24 cellular contexts compared by ENCODE assay signal in the genomic region with DNA sequence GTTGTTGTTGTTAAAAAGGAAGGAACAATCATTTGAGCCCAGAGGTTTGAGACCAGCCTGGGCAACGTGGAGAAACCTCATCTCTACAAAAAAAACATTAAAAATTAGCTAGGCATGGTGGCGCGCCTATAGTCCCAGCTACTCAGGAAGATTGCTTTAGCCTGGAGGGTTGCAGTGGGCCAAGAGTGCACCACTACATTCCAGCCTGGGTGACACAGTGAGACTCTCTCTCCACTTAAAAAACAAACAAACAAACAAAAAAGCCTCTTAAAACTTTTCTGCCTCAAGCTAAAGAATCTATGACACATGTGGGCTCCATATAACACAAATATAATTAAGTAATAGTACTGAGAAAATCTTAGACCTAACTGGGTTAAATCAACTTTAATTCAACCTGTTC. TPM values are rescaled to one million over a fixed set of nuclear protein-coding genes. Genes with fewer than 3 reads are reported as not detected.
A peak's percentile ranks its signal among the peaks of the same experiment; 100 is the strongest.
DNase-seq lines count a peak whose midpoint lies in the region; ATAC-seq and TF ChIP-seq lines count a peak whose summit lies in the region.
"Had no signal": no experiment of that assay in that cellular context is flagged by ENCODE, and none has a peak within 500 bp of the region (broad histone marks: within the 10 kb centered on the region; RNA-seq: fewer than 3 reads in every experiment).

No MANE protein-coding gene starts in this region.

- H3K4me3 ChIP-seq in GM23248 (no peak overlapping the region), esophagus squamous epithelium (no peak overlapping the region), skeletal muscle satellite cell (ENCODE audit: low read length) (no peak overlapping the region), lower leg skin (ENCODE audit: low read depth, poor library complexity, severe bottlenecking) (no peak overlapping the region)
- H3K4me3 ChIP-seq: MG63 had no signal

- no peak for TF ChIP-seq CTCF in esophagus squamous epithelium (IDR thresholded peaks at IDR 0.05)
- no peak for TF ChIP-seq CTCF in lower leg skin (IDR thresholded peaks at IDR 0.05)
- no peak for TF ChIP-seq CTCF in omental fat pad (IDR thresholded peaks at IDR 0.05)

- H3K9me2 ChIP-seq in GM23248 (ENCODE audit: insufficient read depth) = no peaks in the 10 kb centered on the region
- H3K9me2 ChIP-seq: SK-N-SH had no signal

- peak overlapping the region; percentile 41 for H3K27ac Mint-ChIP-seq in activated T-cell treated with anti-CD3 and anti-CD28 coated beads, Interleukin-2, amount 50 U/mL, for 72 hours

- H3K27me3 Mint-ChIP-seq in activated T-cell treated with anti-CD3 and anti-CD28 coated beads, Interleukin-2, amount 50 U/mL, for 72 hours (ENCODE audit: low read depth) = no peaks in the 10 kb centered on the region
- H3K27me3 Mint-ChIP-seq: CD8-positive, alpha-beta memory T cell had no signal

- ATAC-seq in activated T-cell treated with anti-CD3 and anti-CD28 coated beads, Interleukin-2, amount 50 U/mL, for 72 hours (replicated peaks in 1 of 2) = no peak
- ATAC-seq in omental fat pad (ENCODE audit: low FRiP score) = no peak
- ATAC-seq: Panc1 had no signal

- peaks cover 18% of the 10 kb centered on the region for H3K4me1 ChIP-seq in GM23248 (ENCODE audit: insufficient read depth)
- H3K4me1 ChIP-seq in esophagus squamous epithelium = peaks cover 0 to 62% (median 7%) of the 10 kb centered on the region in 3 donors
- peaks cover 20% of the 10 kb centered on the region for H3K4me1 ChIP-seq in skeletal muscle satellite cell (ENCODE audit: control insufficient read depth, insufficient read depth, low read length)

- H3K4me2 ChIP-seq in GM23248 (ENCODE audit: unreplicated experiment) = peak overlapping the region; percentile 33
- H3K4me2 ChIP-seq in skeletal muscle satellite cell (ENCODE audit: low read length) = peak overlapping the region; percentile 58
- H3K4me2 ChIP-seq: SK-N-SH had no signal

- H3K4me3 Mint-ChIP-seq in activated T-cell treated with anti-CD3 and anti-CD28 coated beads, Interleukin-2, amount 50 U/mL, for 72 hours = no peak overlapping the region

- DNase-seq in activated T-cell treated with anti-CD3 and anti-CD28 coated beads, Interleukin-2, amount 50 U/mL, for 72 hours = no peak
- DNase-seq in activated T-cell treated with anti-CD3 and anti-CD28 coated beads, Interleukin-2, amount 50 U/mL, for 48 hours = no peak
- DNase-seq in GM23248 = no peak
- DNase-seq in esophagus squamous epithelium (lab: John Stamatoyannopoulos, UW) = no peak
- no peak for DNase-seq in NCI-H345 (lab: John Stamatoyannopoulos, UW)
- no peak for DNase-seq in lower leg skin (ENCODE audit: low spot score in 2 of 2)
- DNase-seq in omental fat pad (ENCODE audit: low spot score) = no peak
- DNase-seq: 8988T; AML-193; CD8-positive, alpha-beta memory T cell; DMS53; Karpas-422; NCI-H1417 treated with DMSO at 0.1 percent for 48 hours; NCI-H2029; NCI-H2227 treated with DMSO at 0.1 percent for 48 hours; NCI-H510A treated with DMSO at 0.1 percent for 48 hours; NCI-H748 treated with DMSO at 0.1 percent for 48 hours; SIG-M5; SK-N-SH had no signal

- H3K9ac ChIP-seq in GM23248 = no peak overlapping the region
- H3K9ac ChIP-seq in skeletal muscle satellite cell (ENCODE audit: low read depth, low read length) = no peak overlapping the region
- H3K9ac ChIP-seq: SK-N-SH had no signal

- in situ Hi-C loops in GM23248 (cut with MboI) = no loop called here

- peaks cover 97% of the 10 kb centered on the region for H3K79me2 ChIP-seq in GM23248 (ENCODE audit: insufficient read depth)

- H3K27me3 ChIP-seq in GM23248 (replicated peaks; ENCODE audit: insufficient read depth) = no peaks in the 10 kb centered on the region
- no peaks in the 10 kb centered on the region for H3K27me3 ChIP-seq in esophagus squamous epithelium
- H3K27me3 ChIP-seq in skeletal muscle satellite cell (ENCODE audit: control insufficient read depth, insufficient read depth, low read length) = no peaks in the 10 kb centered on the region
- H3K27me3 ChIP-seq: MG63 had no signal

- H3F3A ChIP-seq in GM23248 (ENCODE audit: insufficient read depth) = peaks cover 18% of the 10 kb centered on the region; the same call in 1 of the 2 replicates

- 98% methylated on average over 3 of the region's 3 CpGs for WGBS in GM23248 (ENCODE audit: low coverage in 1 of 2, low lambda C conversion rate in 2 of 2, missing lambda C conversion rate in 2 of 2), 2 experiments
- 56 to 78% methylated on average over 3 of the region's 3 CpGs for WGBS in esophagus squamous epithelium, 2 donors
- 77 to 82% methylated on average over 3 of the region's 3 CpGs for WGBS in lower leg skin, 2 donors

- intact Hi-C loops in esophagus squamous epithelium (cut with DNase I) = no loop called here
- intact Hi-C loops in lower leg skin (cut with DNase I; ENCODE audit: low total_unique reads) = no loop called here

- no peaks in the 10 kb centered on the region for H3K9me3 ChIP-seq in GM23248 (ENCODE audit: low read depth)
- no peaks in the 10 kb centered on the region for H3K9me3 ChIP-seq in esophagus squamous epithelium
- H3K9me3 ChIP-seq in skeletal muscle satellite cell (replicated peaks; ENCODE audit: low read length) = no peaks in the 10 kb centered on the region
- H3K9me3 ChIP-seq: MG63, SK-N-SH had no signal

- H3K36me3 Mint-ChIP-seq in activated T-cell treated with anti-CD3 and anti-CD28 coated beads, Interleukin-2, amount 50 U/mL, for 72 hours (ENCODE audit: insufficient read depth in 2 of 2) = peaks cover 4 to 10% of the 10 kb centered on the region in 2 donors

- H3K36me3 ChIP-seq in GM23248 (ENCODE audit: low read depth) (peaks cover 7% of the 10 kb centered on the region; the same call in 1 of the 2 replicates), esophagus squamous epithelium (peaks cover 0 to 62% (median 0%) of the 10 kb centered on the region in 3 donors), skeletal muscle satellite cell (ENCODE audit: insufficient read depth, low read length) (peaks cover 16% of the 10 kb centered on the region)

- H3K27ac ChIP-seq in GM23248 = peak overlapping the region; percentile 38; the same call in 1 of the 2 replicates
- peak overlapping the region in 3 of 4 donors; percentile 7 to 80 (median 60) for H3K27ac ChIP-seq in esophagus squamous epithelium
- H3K27ac ChIP-seq: C4-2B had no signal

- H3K9me3 Mint-ChIP-seq in activated T-cell treated with anti-CD3 and anti-CD28 coated beads, Interleukin-2, amount 50 U/mL, for 72 hours = no peaks in the 10 kb centered on the region
- H3K9me3 Mint-ChIP-seq: CD8-positive, alpha-beta memory T cell had no signal

- peaks cover 54% of the 10 kb centered on the region for H3K4me1 Mint-ChIP-seq in activated T-cell treated with anti-CD3 and anti-CD28 coated beads, Interleukin-2, amount 50 U/mL, for 72 hours (ENCODE audit: low read depth)

- no peak overlapping the region for H2AFZ ChIP-seq in GM23248

- peaks cover 4% of the 10 kb centered on the region; the same call in 1 of the 2 replicates for H4K20me1 ChIP-seq in GM23248 (ENCODE audit: insufficient read depth)

- TF ChIP-seq POLR2A in esophagus squamous epithelium (IDR thresholded peaks at IDR 0.05) (no peak), lower leg skin (IDR thresholded peaks at IDR 0.05) (no peak)

RNA-seq across cellular contexts. Expression of gene MBTPS1, which starts 12.5 kb away (rescaled TPM):
- total RNA-seq in activated T-cell treated with anti-CD3 and anti-CD28 coated beads, Interleukin-2, amount 50 U/mL, for 72 hours = 10 to 100 TPM; 36.6 to 42.0 TPM
- 95.7 and 103 TPM in 2 replicates for total RNA-seq in GM23248 (2014; rRNA removed; shearing (Covaris generic))
- 84.0 and 88.1 TPM in 2 replicates for polyA plus RNA-seq in GM23248 (2016; fragmentation: Nextera tagmentation; extraction: Ambion mirVana)
- total RNA-seq in esophagus squamous epithelium (10 to 100 TPM; 36.3 to 77.6 (median 53.0) TPM), lower leg skin (10 to 100 TPM; 57.0 to 98.8 (median 81.4) TPM), omental fat pad (100 to 1,000 TPM in 1 of 4 donors, 10 to 100 TPM in 3; 75.3 to 100 (median 84.3) TPM)
- total RNA-seq in skeletal muscle satellite cell (2012; rRNA removed) = 46.1 and 51.0 TPM in 2 replicates

RNA-seq across cellular contexts. Expression of gene HSDL1, which starts 40.7 kb away (rescaled TPM):
- total RNA-seq in activated T-cell treated with anti-CD3 and anti-CD28 coated beads, Interleukin-2, amount 50 U/mL, for 72 hours = 10 to 100 TPM; 13.0 to 14.6 TPM
- total RNA-seq in GM23248 (2014; rRNA removed; shearing (Covaris generic)) = 17.0 and 19.9 TPM in 2 replicates
- 10.8 and 12.0 TPM in 2 replicates for polyA plus RNA-seq in GM23248 (2016; fragmentation: Nextera tagmentation; extraction: Ambion mirVana)
- total RNA-seq in esophagus squamous epithelium (1 to 10 TPM; 5.0 to 9.7 (median 8.6) TPM), lower leg skin (10 to 100 TPM in 3 of 4 donors, 1 to 10 TPM in 1; 8.0 to 14.2 (median 12.0) TPM), omental fat pad (10 to 100 TPM in 3 of 4 donors, 1 to 10 TPM in 1; 8.8 to 21.4 (median 15.8) TPM)
- total RNA-seq in skeletal muscle satellite cell (2012; rRNA removed) = 12.9 and 14.4 TPM in 2 replicates

RNA-seq across cellular contexts. Expression of gene DNAAF1, which starts 40.9 kb away (rescaled TPM):
- under 1 TPM in 1 of 2 donors, not detected in 1; 0.19 TPM for total RNA-seq in activated T-cell treated with anti-CD3 and anti-CD28 coated beads, Interleukin-2, amount 50 U/mL, for 72 hours
- total RNA-seq in GM23248 (2014; rRNA removed; shearing (Covaris generic)) = not detected in 2 replicates
- not detected in 2 replicates for polyA plus RNA-seq in GM23248 (2016; fragmentation: Nextera tagmentation; extraction: Ambion mirVana)
- under 1 TPM in 1 of 4 donors, not detected in 3; under 0.01 TPM for total RNA-seq in esophagus squamous epithelium
- under 0.01 TPM in 1 of 2 replicates, not detected in the other for total RNA-seq in skeletal muscle satellite cell (2012; rRNA removed)
- total RNA-seq in lower leg skin = 1 to 10 TPM in 1 of 4 donors, under 1 TPM in 1, not detected in 2; 0.71 to 1.0 TPM
- under 1 TPM in 3 of 4 donors, not detected in 1; 0.28 to 0.48 (median 0.32) TPM for total RNA-seq in omental fat pad
- polyA plus RNA-seq: AG04450 had no signal
